18 cellular contexts compared by ENCODE assay signal in the genomic region with DNA sequence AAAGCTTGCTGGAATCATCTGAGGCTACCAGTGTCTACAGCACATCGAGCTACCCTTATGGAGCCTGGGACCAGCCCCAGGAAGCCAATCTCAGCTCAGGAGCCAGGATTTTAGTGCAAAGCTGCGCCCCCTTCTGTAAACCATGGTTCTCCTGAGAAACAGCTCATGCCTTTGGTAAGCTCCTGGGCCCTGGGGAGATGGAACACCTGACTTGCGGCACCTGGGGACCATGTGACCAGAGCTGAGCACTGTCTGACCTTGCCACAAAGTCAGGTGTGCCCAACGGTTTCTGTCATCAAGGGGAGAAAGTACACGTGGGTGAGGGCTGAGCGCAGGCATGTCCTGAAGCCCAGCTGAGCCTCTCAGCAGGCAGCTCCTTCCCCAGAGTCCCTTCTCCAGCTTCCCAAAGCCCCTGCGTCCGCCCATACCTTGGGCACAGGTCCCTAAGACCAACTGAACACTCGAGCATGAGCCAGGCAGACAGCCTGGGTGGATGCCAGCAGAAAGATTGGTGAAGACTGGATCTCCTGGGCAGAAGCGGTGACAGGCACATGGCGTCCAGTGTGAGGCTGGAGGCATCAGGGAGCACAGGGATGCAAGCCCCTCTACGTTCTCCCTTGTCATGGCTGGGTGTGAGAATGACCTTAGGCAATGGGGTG. TPM values are rescaled to one million over a fixed set of nuclear protein-coding genes. Genes with fewer than 3 reads are reported as not detected.
DNase-seq lines count a peak whose midpoint lies in the region; ATAC-seq, FAIRE-seq and TF ChIP-seq lines count a peak whose summit lies in the region.
"Had no signal": no experiment of that assay in that cellular context is flagged by ENCODE, and none has a peak within 500 bp of the region (broad histone marks: within the 10 kb centered on the region; RNA-seq: fewer than 3 reads in every experiment).

No MANE protein-coding gene starts in this region.

- H3K36me3 ChIP-seq in BJ (ENCODE audit: control insufficient read depth, insufficient read depth, low read length) (no peaks in the 10 kb centered on the region), mesendoderm (ENCODE audit: control insufficient read depth, insufficient read depth, low read length) (no peaks in the 10 kb centered on the region), psoas muscle (ENCODE audit: insufficient read depth in 1 of 2, low read depth in 1 of 2) (no peaks in the 10 kb centered on the region), ascending aorta (no peaks in the 10 kb centered on the region)
- H3K36me3 ChIP-seq: BLaER1, lower lobe of right lung, prostate gland had no signal

- H4K8ac ChIP-seq in mesendoderm (ENCODE audit: low read depth, low read length) = no peak overlapping the region

- H3K27me3 ChIP-seq in BJ (ENCODE audit: control insufficient read depth, insufficient read depth, low read length) = no peaks in the 10 kb centered on the region; the same call in none of the 2 replicates
- no peaks in the 10 kb centered on the region for H3K27me3 ChIP-seq in mesendoderm (ENCODE audit: insufficient read depth, low read length, poor library complexity)
- peaks cover 0 to 3% (median 0%) of the 10 kb centered on the region in 3 donors for H3K27me3 ChIP-seq in psoas muscle (ENCODE audit: insufficient read depth in 3 of 3, low read length in 2 of 3)
- no peaks in the 10 kb centered on the region for H3K27me3 ChIP-seq in ascending aorta
- H3K27me3 ChIP-seq: BLaER1 had no signal

- H2BK120ac ChIP-seq in mesendoderm (ENCODE audit: low read depth, low read length) = no peak overlapping the region

- peak overlapping the region; percentile 24; the same call in 1 of the 2 replicates for H3K27ac Mint-ChIP-seq in HFFc6
- H3K27ac Mint-ChIP-seq in WTC11 = no peak overlapping the region
- H3K27ac Mint-ChIP-seq: activated CD4-positive, alpha-beta T cell treated with anti-CD3 and anti-CD28 coated beads, Interleukin-2, amount 10 ng/mL, durations not matched to agents 24 days and 14 days; activated T-helper 1 cell treated with anti-CD3 and anti-CD28 coated beads, Interleukin-12 subunit alpha, Interleukin-12 subunit beta, Interleukin-2, Interleukin-4 antibody, amounts not matched to agents 30 ng/mL and 10 ng/mL and 1 ng/mL, durations not matched to agents 14 hours and 24 hours and 36 hours; stimulated activated effector memory CD8-positive, alpha-beta T cell treated with anti-CD3 and anti-CD28 coated beads, Interleukin-12 subunit alpha, Interleukin-12 subunit beta, amount 100 ng/mL, for 72 hours had no signal

- H3K9me3 ChIP-seq in psoas muscle = no peaks in the 10 kb centered on the region
- no peaks in the 10 kb centered on the region for H3K9me3 ChIP-seq in ascending aorta
- H3K9me3 ChIP-seq: BLaER1, lower lobe of right lung, prostate gland had no signal

- CTCF ChIA-PET in BJ (lab: Yijun Ruan, JAX) (interaction anchor here (1.0 to 4.3 kb wide), 8 partner anchors 9 to 73 kb away, joined by 3 to 20 read pairs (median 4); no protein-coding TSS in a partner anchor), WTC11 (lab: Charles Lee) (interaction anchor here (0.6 to 6.9 kb wide), 35 partner anchors 10 to 690 kb away, joined by 3 to 218 read pairs (median 4); a partner anchor contains a TSS)

- no peak overlapping the region for H2BK5ac ChIP-seq in mesendoderm (ENCODE audit: low read length)

- POLR2A ChIA-PET in BJ (lab: Charles Lee) = no interaction called here
- POLR2A ChIA-PET in WTC11 (lab: Charles Lee) = interaction anchor here (0.5 to 1.9 kb wide), 6 partner anchors 9 to 84 kb away, joined by 3 to 6 read pairs (median 4); a partner anchor contains a TSS

- no peak overlapping the region for H2AK5ac ChIP-seq in mesendoderm (ENCODE audit: low read length)

- H3K4me2 ChIP-seq in mesendoderm (ENCODE audit: low read length) = no peak overlapping the region
- H3K4me2 ChIP-seq: BLaER1 had no signal

- no peaks in the 10 kb centered on the region for H3K36me3 Mint-ChIP-seq in HFFc6 (ENCODE audit: low read depth)
- no peaks in the 10 kb centered on the region; the same call in 1 of the 2 replicates for H3K36me3 Mint-ChIP-seq in WTC11
- H3K36me3 Mint-ChIP-seq: stimulated activated effector memory CD8-positive, alpha-beta T cell treated with anti-CD3 and anti-CD28 coated beads, Interleukin-12 subunit alpha, Interleukin-12 subunit beta, amount 100 ng/mL, for 72 hours had no signal

- H3K4me1 Mint-ChIP-seq in HFFc6 (ENCODE audit: low read depth) = peaks cover 14% of the 10 kb centered on the region
- peaks cover 15% of the 10 kb centered on the region for H3K4me1 Mint-ChIP-seq in WTC11
- H3K4me1 Mint-ChIP-seq: activated CD4-positive, alpha-beta T cell treated with anti-CD3 and anti-CD28 coated beads, Interleukin-2, amount 10 ng/mL, durations not matched to agents 24 days and 14 days; stimulated activated effector memory CD8-positive, alpha-beta T cell treated with anti-CD3 and anti-CD28 coated beads, Interleukin-12 subunit alpha, Interleukin-12 subunit beta, amount 100 ng/mL, for 72 hours had no signal

- no peak overlapping the region for H3K56ac ChIP-seq in mesendoderm (ENCODE audit: low read length)

- no peak overlapping the region for H3K23ac ChIP-seq in mesendoderm (ENCODE audit: low read length)

- no peaks in the 10 kb centered on the region for H3K79me1 ChIP-seq in mesendoderm (ENCODE audit: low read length)

- 0 out of 2 replicates have a peak, but pooled peaks have one; percentile 6 for TF ChIP-seq CTCF in BJ (IDR thresholded peaks at IDR 0.05; ENCODE audit: insufficient read depth, low read depth, low read length)
- TF ChIP-seq CTCF in HFFc6 (IDR thresholded peaks at IDR 0.05) = peak; percentile 17; the same call in 1 of the 2 replicates
- no peak for TF ChIP-seq CTCF in WTC11 (IDR thresholded peaks at IDR 0.05)
- TF ChIP-seq CTCF in psoas muscle (IDR thresholded peaks at IDR 0.05) = no peak
- no peak for TF ChIP-seq CTCF in ascending aorta (IDR thresholded peaks at IDR 0.05)

- no peak overlapping the region for H2BK15ac ChIP-seq in mesendoderm (replicated peaks; ENCODE audit: low read depth)

- WGBS in mesendoderm (ENCODE audit: extremely low coverage, insufficient coverage, low lambda C conversion rate) = no CpG with 5 or more reads among the region's 12 CpGs
- WGBS in psoas muscle, 3 donors = 58 to 69% (median 64%) methylated on average over 12 of the region's 12 CpGs

- no peak overlapping the region for H3K9ac ChIP-seq in mesendoderm (ENCODE audit: low read length)
- H3K9ac ChIP-seq: BLaER1 had no signal

- FAIRE-seq in HTR-8/SVneo (lab: Jason Lieb, UNC) = no peak

- H3K4me3 ChIP-seq in BJ (ENCODE audit: low read depth, low read length) = no peak overlapping the region
- H3K4me3 ChIP-seq in mesendoderm (ENCODE audit: low read length) = no peak overlapping the region
- no peak overlapping the region for H3K4me3 ChIP-seq in psoas muscle
- no peak overlapping the region for H3K4me3 ChIP-seq in ascending aorta
- H3K4me3 ChIP-seq: BLaER1, lower lobe of right lung, prostate gland had no signal

- no peak overlapping the region for H3K4ac ChIP-seq in mesendoderm (ENCODE audit: low read depth, low read length)

- H3K4me3 Mint-ChIP-seq in HFFc6 (no peak overlapping the region), WTC11 (no peak overlapping the region)
- H3K4me3 Mint-ChIP-seq: activated CD4-positive, alpha-beta T cell treated with anti-CD3 and anti-CD28 coated beads, Interleukin-2, amount 10 ng/mL, durations not matched to agents 24 days and 14 days; activated T-helper 1 cell treated with anti-CD3 and anti-CD28 coated beads, Interleukin-12 subunit alpha, Interleukin-12 subunit beta, Interleukin-2, Interleukin-4 antibody, amounts not matched to agents 30 ng/mL and 10 ng/mL and 1 ng/mL, durations not matched to agents 14 hours and 24 hours and 36 hours; stimulated activated effector memory CD8-positive, alpha-beta T cell treated with anti-CD3 and anti-CD28 coated beads, Interleukin-12 subunit alpha, Interleukin-12 subunit beta, amount 100 ng/mL, for 72 hours had no signal

- ATAC-seq in WTC11 = peak; percentile 83
- no peak for ATAC-seq in psoas muscle
- ATAC-seq: stimulated activated effector memory CD8-positive, alpha-beta T cell treated with anti-CD3 and anti-CD28 coated beads, Interleukin-12 subunit alpha, Interleukin-12 subunit beta, amount 100 ng/mL, for 72 hours had no signal

- H3K27me3 Mint-ChIP-seq in HFFc6 (ENCODE audit: insufficient read depth) = peaks cover 8% of the 10 kb centered on the region
- H3K27me3 Mint-ChIP-seq in WTC11 (ENCODE audit: low read depth) = no peaks in the 10 kb centered on the region

- H3K9me3 Mint-ChIP-seq in HFFc6 (no peaks in the 10 kb centered on the region), WTC11 (peaks cover 5% of the 10 kb centered on the region)
- H3K9me3 Mint-ChIP-seq: activated CD4-positive, alpha-beta T cell treated with anti-CD3 and anti-CD28 coated beads, Interleukin-2, amount 10 ng/mL, durations not matched to agents 24 days and 14 days; activated T-helper 1 cell treated with anti-CD3 and anti-CD28 coated beads, Interleukin-12 subunit alpha, Interleukin-12 subunit beta, Interleukin-2, Interleukin-4 antibody, amounts not matched to agents 30 ng/mL and 10 ng/mL and 1 ng/mL, durations not matched to agents 14 hours and 24 hours and 36 hours; stimulated activated effector memory CD8-positive, alpha-beta T cell treated with anti-CD3 and anti-CD28 coated beads, Interleukin-12 subunit alpha, Interleukin-12 subunit beta, amount 100 ng/mL, for 72 hours had no signal

- intact Hi-C loops in psoas muscle (cut with DNase I) = no loop called here
- intact Hi-C loops in ascending aorta (cut with DNase I) = no loop called here

- no peaks in the 10 kb centered on the region for H3K79me2 ChIP-seq in mesendoderm (ENCODE audit: control insufficient read depth, insufficient read depth, low read length)

- H3K18ac ChIP-seq in mesendoderm (ENCODE audit: low read length) = no peak overlapping the region

- no peak overlapping the region for H4K5ac ChIP-seq in mesendoderm (ENCODE audit: low read length)

- H3K4me1 ChIP-seq in mesendoderm (ENCODE audit: control insufficient read depth, low read depth, low read length) = no peaks in the 10 kb centered on the region
- no peaks in the 10 kb centered on the region for H3K4me1 ChIP-seq in psoas muscle
- no peaks in the 10 kb centered on the region for H3K4me1 ChIP-seq in ascending aorta
- H3K4me1 ChIP-seq: BLaER1, lower lobe of right lung, prostate gland had no signal

- no peak overlapping the region for H3K27ac ChIP-seq in mesendoderm (ENCODE audit: low read depth, low read length)
- no peak overlapping the region for H3K27ac ChIP-seq in psoas muscle
- no peak overlapping the region for H3K27ac ChIP-seq in ascending aorta
- H3K27ac ChIP-seq: BLaER1, epithelial cell of prostate, lower lobe of right lung, prostate gland had no signal

- no peak for DNase-seq in BJ (ENCODE audit: low read depth)
- no peak for DNase-seq in HFFc6
- DNase-seq in WTC11 (ENCODE audit: low spot score) = peak; percentile 57
- peak; percentile 57 for DNase-seq in mesendoderm
- no peak for DNase-seq in psoas muscle
- DNase-seq in SHP77 (lab: John Stamatoyannopoulos, UW) = no peak
- DNase-seq in ascending aorta (ENCODE audit: low spot score in 2 of 2) = no peak
- DNase-seq in HTR-8/SVneo (ENCODE audit: insufficient read length, low spot score) = no peak
- DNase-seq: activated CD4-positive, alpha-beta T cell treated with anti-CD3 and anti-CD28 coated beads, Interleukin-2, amount 10 ng/mL, durations not matched to agents 24 days and 14 days; lower lobe of right lung; MV-4-11; stimulated activated CD4-positive, alpha-beta T cell treated with anti-CD3 and anti-CD28 coated beads, Interleukin-2, amount 100 ng/mL, for 24 hours; T-helper 1 cell had no signal

RNA-seq across cellular contexts. Expression of a gene that starts 57.9 kb away (rescaled TPM):
- polyA plus RNA-seq in BJ (2011; rRNA removed) (1.7 and 3.9 TPM in 2 replicates), psoas muscle (1 to 10 TPM in 1 of 3 donors, under 1 TPM in 2; 0.70 to 2.5 (median 0.74) TPM)
- polyA minus RNA-seq in BJ (2011; rRNA and poly(A)+ RNA removed) = 4.0 and 4.2 TPM in 2 replicates
- 1 to 10 TPM; 3.1 to 5.5 (median 3.6) TPM for total RNA-seq in HFFc6 (2021; fragmentation: NEBNext Ultra II Directional; extraction: Animal tissue kit (Norgen Biotek cat#: 25700))
- total RNA-seq in WTC11 (2021) (104 to 124 TPM (median 119 TPM) in 3 replicates), psoas muscle (1 to 10 TPM in 3 of 4 donors, under 1 TPM in 1; 0.20 to 2.3 (median 1.7) TPM), ascending aorta (45.4 TPM)
- 26.2 TPM for polyA plus RNA-seq in mesendoderm (2013, experiment 1 of 2)
- 28.4 TPM for polyA plus RNA-seq in mesendoderm (2013, experiment 2 of 2)
- total RNA-seq: activated CD4-positive, alpha-beta T cell treated with anti-CD3 and anti-CD28 coated beads, Interleukin-2, amount 10 ng/mL, durations not matched to agents 24 days and 14 days; activated T-helper 1 cell treated with anti-CD3 and anti-CD28 coated beads, Interleukin-12 subunit alpha, Interleukin-12 subunit beta, Interleukin-2, Interleukin-4 antibody, amounts not matched to agents 30 ng/mL and 10 ng/mL and 1 ng/mL, durations not matched to agents 14 hours and 24 hours and 36 hours had no signal

Comparison
In these comparisons a context has a peak if more than half of its experiments do, and no peak if none do; other contexts are left out.
1. DNase-seq: peak in WTC11 (single experiment) and mesendoderm (single experiment); none in BJ (single experiment), HFFc6 (single experiment), psoas muscle (0 of 2), SHP77 (0 of 2), ascending aorta (0 of 2) and HTR-8/SVneo (single experiment).
2. CTCF ChIP-seq: peak in BJ (single experiment) and HFFc6 (single experiment); none in WTC11 (single experiment), psoas muscle (single experiment) and ascending aorta (0 of 3).